Comparison of ENCODE assay signal across 23 cellular contexts in the genomic region with DNA sequence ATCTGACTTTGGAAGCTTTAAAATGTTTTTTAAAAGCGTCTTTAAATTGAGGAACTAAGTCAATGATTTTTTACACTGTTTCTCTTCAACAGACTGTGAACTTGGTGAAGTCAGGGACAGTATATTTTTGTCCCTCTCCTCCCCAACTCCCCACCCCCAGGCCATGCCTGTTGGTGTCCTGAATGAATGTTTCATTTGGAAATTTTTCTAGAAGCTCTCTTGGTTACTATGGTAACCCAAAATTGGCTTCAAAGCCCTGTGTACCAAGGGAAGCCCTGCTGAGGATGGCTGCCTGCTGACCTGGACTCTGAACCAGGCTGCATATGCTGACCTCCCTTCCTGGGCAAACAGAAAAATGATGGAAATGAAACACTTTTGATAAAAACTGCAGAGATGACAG.
"Had no signal": no experiment of that assay in that cellular context is flagged by ENCODE, and none has a peak within 500 bp of the region (broad histone marks: within the 10 kb centered on the region; RNA-seq: fewer than 3 reads in every experiment).

No MANE protein-coding gene starts in this region.

- H3K4me1 ChIP-seq: adrenal gland, lower lobe of right lung, upper lobe of right lung had no signal

- H3K4me3 Mint-ChIP-seq: activated T-helper 1 cell treated with anti-CD3 and anti-CD28 coated beads, Interleukin-12 subunit alpha, Interleukin-12 subunit beta, Interleukin-2, Interleukin-4 antibody, amounts not matched to agents 30 ng/mL and 10 ng/mL and 1 ng/mL, durations not matched to agents 14 hours and 24 hours and 36 hours; nephron had no signal

- H3K4me3 ChIP-seq: adrenal gland, esophagus squamous epithelium, hepatocyte, lower lobe of right lung, smooth muscle cell, stomach, thoracic aorta, upper lobe of right lung had no signal

- H3K27me3 ChIP-seq: adrenal gland, esophagus squamous epithelium, hepatocyte, stomach, upper lobe of right lung had no signal

- H3K9me3 ChIP-seq: adrenal gland, esophagus squamous epithelium, lower lobe of right lung, stomach, thoracic aorta, upper lobe of right lung had no signal

- H2AFZ ChIP-seq: hepatocyte had no signal

- H3K36me3 ChIP-seq: adrenal gland, esophagus squamous epithelium, lower lobe of right lung, stomach, thoracic aorta, upper lobe of right lung, WERI-Rb-1 had no signal

- FAIRE-seq: astrocyte, bronchial epithelial cell, islet of Langerhans had no signal

- H3K27ac ChIP-seq: adrenal gland, esophagus squamous epithelium, hepatocyte, lower lobe of right lung, stomach, thoracic aorta, upper lobe of right lung, WERI-Rb-1 had no signal

- H3K36me3 Mint-ChIP-seq: activated naive CD4-positive, alpha-beta T cell treated with anti-CD3 and anti-CD28 coated beads, Interleukin-2, amount 50 U/mL, for 72 hours had no signal

- H3K9me3 Mint-ChIP-seq: activated naive CD4-positive, alpha-beta T cell treated with anti-CD3 and anti-CD28 coated beads, Interleukin-2, amount 50 U/mL, for 72 hours; activated T-helper 1 cell treated with anti-CD3 and anti-CD28 coated beads, Interleukin-12 subunit alpha, Interleukin-12 subunit beta, Interleukin-2, Interleukin-4 antibody, amounts not matched to agents 30 ng/mL and 10 ng/mL and 1 ng/mL, durations not matched to agents 14 hours and 24 hours and 36 hours; nephron had no signal

- H3K79me2 ChIP-seq: hepatocyte had no signal

- ATAC-seq: activated naive CD4-positive, alpha-beta T cell treated with anti-CD3 and anti-CD28 coated beads, Interleukin-2, amount 50 U/mL, for 72 hours; lower lobe of right lung; sciatic nerve; upper lobe of right lung had no signal

- DNase-seq: activated CD4-positive, alpha-beta T cell treated with anti-CD3 and anti-CD28 coated beads, Interleukin-2, amount 50 U/mL, for 48 hours; activated gamma-delta T cell treated with Interleukin-2 at 50 U/mL for 16 hours; activated T-cell treated with anti-CD3 and anti-CD28 coated beads for 4 hours; adrenal gland; dermis blood vessel endothelial cell; effector memory CD4-positive, alpha-beta T cell; esophagus squamous epithelium; lower lobe of right lung; stimulated activated CD4-positive, alpha-beta T cell treated with anti-CD3 and anti-CD28 coated beads, Interleukin-4, amount 100 ng/mL, for 1 hour; stomach; T-helper 2 cell; upper lobe of right lung; WERI-Rb-1 had no signal

- H3K4me2 ChIP-seq: hepatocyte, smooth muscle cell had no signal

- H3K27ac Mint-ChIP-seq: activated naive CD4-positive, alpha-beta T cell treated with anti-CD3 and anti-CD28 coated beads, Interleukin-2, amount 50 U/mL, for 72 hours; activated T-helper 1 cell treated with anti-CD3 and anti-CD28 coated beads, Interleukin-12 subunit alpha, Interleukin-12 subunit beta, Interleukin-2, Interleukin-4 antibody, amounts not matched to agents 30 ng/mL and 10 ng/mL and 1 ng/mL, durations not matched to agents 14 hours and 24 hours and 36 hours; nephron had no signal
